20 cellular contexts compared by ENCODE assay signal in genomic region chr14:35343709-35344474, GRCh38. TPM values are rescaled to one million over a fixed set of nuclear protein-coding genes. Genes with fewer than 3 reads are reported as not detected.
DNase-seq lines count a peak whose midpoint lies in the region; ATAC-seq and TF ChIP-seq lines count a peak whose summit lies in the region.
"Had no signal": no experiment of that assay in that cellular context is flagged by ENCODE, and none has a peak within 500 bp of the region (broad histone marks: within the 10 kb centered on the region; RNA-seq: fewer than 3 reads in every experiment).

No MANE protein-coding gene starts in this region.

- intact Hi-C loops in CD14-positive monocyte (cut with micrococcal nuclease), result loop anchor here (5.0 to 10.0 kb wide), 2 partner anchors 42 to 61 kb away; partner anchors contain the start of gene NFKBIA (in 1 of the 2)
- intact Hi-C loops in posterior vena cava (cut with DNase I), result no loop called here

- no peak for DNase-seq in CD14-positive monocyte (ENCODE audit: low spot score)
- peak; percentile 77 for DNase-seq in left kidney (ENCODE audit: low read depth, low spot score)
- peak; percentile 31 for DNase-seq in posterior vena cava (ENCODE audit: low spot score)
- no peak for DNase-seq in T-helper 17 cell
- DNase-seq in NCI-H226, result no peak
- no peak for DNase-seq in A172 (ENCODE audit: low spot score)
- DNase-seq: activated CD8-positive, alpha-beta T cell treated with anti-CD3 and anti-CD28 coated beads for 36 hours; amniotic stem cell; gastrocnemius medialis; naive thymus-derived CD8-positive, alpha-beta T cell; NCI-H2081; NCI-H510A treated with DMSO at 0.1 percent for 48 hours; SHP77 treated with DMSO at 0.1 percent for 48 hours; stimulated activated CD4-positive, alpha-beta T cell treated with anti-CD3 and anti-CD28 coated beads, Interleukin-15, amount 100 ng/mL, for 24 hours; stimulated activated naive CD4-positive, alpha-beta T cell; uterus had no signal

- H3K4me3 Mint-ChIP-seq in CD14-positive monocyte, result peak overlapping the region; percentile 49 to 54
- H3K4me3 Mint-ChIP-seq in activated T-helper 17 cell treated with anti-CD3 and anti-CD28 coated beads, Interleukin-2, amount 50 U/mL, for 72 hours, result no peak overlapping the region
- H3K4me3 Mint-ChIP-seq in T-helper 17 cell, result no peak overlapping the region
- H3K4me3 Mint-ChIP-seq: activated CD8-positive, alpha-beta T cell treated with anti-CD3 and anti-CD28 coated beads for 36 hours; central memory CD8-positive, alpha-beta T cell; WTC11 had no signal

- H3K9me3 ChIP-seq in T-helper 17 cell (ENCODE audit: control insufficient read depth, low read length, poor library complexity, severe bottlenecking), result no peaks in the 10 kb centered on the region
- H3K9me3 ChIP-seq: gastrocnemius medialis, uterus had no signal

- H3K36me3 Mint-ChIP-seq in CD14-positive monocyte, result peaks cover 2 to 3% of the 10 kb centered on the region in 2 donors
- H3K36me3 Mint-ChIP-seq in activated T-helper 17 cell treated with anti-CD3 and anti-CD28 coated beads, Interleukin-2, amount 50 U/mL, for 72 hours (ENCODE audit: low read depth), result no peaks in the 10 kb centered on the region
- no peaks in the 10 kb centered on the region for H3K36me3 Mint-ChIP-seq in T-helper 17 cell (ENCODE audit: low read depth)
- H3K36me3 Mint-ChIP-seq: naive thymus-derived CD8-positive, alpha-beta T cell; WTC11 had no signal

- ATAC-seq in activated T-helper 17 cell treated with anti-CD3 and anti-CD28 coated beads, Interleukin-2, amount 50 U/mL, for 72 hours (replicated peaks), result no peak
- ATAC-seq in T-helper 17 cell (no peak), esophagus mucosa (no peak)
- ATAC-seq: activated CD8-positive, alpha-beta T cell treated with anti-CD3 and anti-CD28 coated beads for 36 hours; gastrocnemius medialis; naive thymus-derived CD8-positive, alpha-beta T cell; WTC11 had no signal

- TF ChIP-seq CTCF in CD14-positive monocyte (IDR thresholded peaks at IDR 0.05), result no peak

- peaks cover 0 to 3% (median 1%) of the 10 kb centered on the region in 3 donors for H3K27me3 Mint-ChIP-seq in CD14-positive monocyte (ENCODE audit: low read depth in 3 of 3)
- H3K27me3 Mint-ChIP-seq in activated T-helper 17 cell treated with anti-CD3 and anti-CD28 coated beads, Interleukin-2, amount 50 U/mL, for 72 hours, result no peaks in the 10 kb centered on the region
- no peaks in the 10 kb centered on the region for H3K27me3 Mint-ChIP-seq in T-helper 17 cell
- H3K27me3 Mint-ChIP-seq: activated CD8-positive, alpha-beta T cell treated with anti-CD3 and anti-CD28 coated beads for 36 hours; central memory CD8-positive, alpha-beta T cell; naive thymus-derived CD8-positive, alpha-beta T cell had no signal

- H3K4me1 Mint-ChIP-seq in CD14-positive monocyte (peaks cover 63% of the 10 kb centered on the region), T-helper 17 cell (peaks cover 5% of the 10 kb centered on the region)
- no peaks in the 10 kb centered on the region for H3K4me1 Mint-ChIP-seq in activated T-helper 17 cell treated with anti-CD3 and anti-CD28 coated beads, Interleukin-2, amount 50 U/mL, for 72 hours
- H3K4me1 Mint-ChIP-seq: central memory CD8-positive, alpha-beta T cell had no signal

- H3K27ac Mint-ChIP-seq in CD14-positive monocyte (peak overlapping the region in 5 of 7 donors; percentile 72 to 87 (median 80)), T-helper 17 cell (no peak overlapping the region)
- H3K27ac Mint-ChIP-seq in activated T-helper 17 cell treated with anti-CD3 and anti-CD28 coated beads, Interleukin-2, amount 50 U/mL, for 72 hours, result peak overlapping the region; percentile 28
- H3K27ac Mint-ChIP-seq: activated CD8-positive, alpha-beta T cell treated with anti-CD3 and anti-CD28 coated beads for 36 hours had no signal

- no peaks in the 10 kb centered on the region for H3K9me3 Mint-ChIP-seq in CD14-positive monocyte
- H3K9me3 Mint-ChIP-seq in activated T-helper 17 cell treated with anti-CD3 and anti-CD28 coated beads, Interleukin-2, amount 50 U/mL, for 72 hours, result no peaks in the 10 kb centered on the region
- H3K9me3 Mint-ChIP-seq: activated CD8-positive, alpha-beta T cell treated with anti-CD3 and anti-CD28 coated beads for 36 hours; central memory CD8-positive, alpha-beta T cell; naive thymus-derived CD8-positive, alpha-beta T cell; WTC11 had no signal

RNA-seq across cellular contexts. Expression of gene PSMA6, which starts 51.7 kb away (rescaled TPM):
- polyA plus RNA-seq in CD14-positive monocyte, result 100 to 1,000 TPM; 480 to 572 TPM
- total RNA-seq in activated T-helper 17 cell treated with anti-CD3 and anti-CD28 coated beads, Interleukin-2, amount 50 U/mL, for 72 hours, result 100 to 1,000 TPM; 295 to 386 TPM
- total RNA-seq in posterior vena cava (100 to 1,000 TPM; 159 to 191 TPM), T-helper 17 cell (100 to 1,000 TPM; 115 to 117 TPM), esophagus mucosa (188 TPM)
- total RNA-seq in A172 (2014; rRNA removed; shearing (Covaris generic)), result 309 and 344 TPM in 2 replicates

Comparison
In these comparisons a context has a peak if more than half of its experiments do, and no peak if none do; other contexts are left out.
1. DNase-seq: peak in left kidney (single experiment) and posterior vena cava (single experiment); none in CD14-positive monocyte (single experiment), T-helper 17 cell (0 of 3), NCI-H226 (single experiment) and A172 (single experiment).
2. H3K4me3 Mint-ChIP-seq: peak in CD14-positive monocyte (2 of 2); none in activated T-helper 17 cell treated with anti-CD3 and anti-CD28 coated beads, Interleukin-2, amount 50 U/mL, for 72 hours (single experiment) and T-helper 17 cell (single experiment).
3. intact Hi-C loops: an anchor here in CD14-positive monocyte (5.0 to 10.0 kb wide); none called in posterior vena cava.